9 cellular contexts compared by ENCODE assay signal in the genomic region with DNA sequence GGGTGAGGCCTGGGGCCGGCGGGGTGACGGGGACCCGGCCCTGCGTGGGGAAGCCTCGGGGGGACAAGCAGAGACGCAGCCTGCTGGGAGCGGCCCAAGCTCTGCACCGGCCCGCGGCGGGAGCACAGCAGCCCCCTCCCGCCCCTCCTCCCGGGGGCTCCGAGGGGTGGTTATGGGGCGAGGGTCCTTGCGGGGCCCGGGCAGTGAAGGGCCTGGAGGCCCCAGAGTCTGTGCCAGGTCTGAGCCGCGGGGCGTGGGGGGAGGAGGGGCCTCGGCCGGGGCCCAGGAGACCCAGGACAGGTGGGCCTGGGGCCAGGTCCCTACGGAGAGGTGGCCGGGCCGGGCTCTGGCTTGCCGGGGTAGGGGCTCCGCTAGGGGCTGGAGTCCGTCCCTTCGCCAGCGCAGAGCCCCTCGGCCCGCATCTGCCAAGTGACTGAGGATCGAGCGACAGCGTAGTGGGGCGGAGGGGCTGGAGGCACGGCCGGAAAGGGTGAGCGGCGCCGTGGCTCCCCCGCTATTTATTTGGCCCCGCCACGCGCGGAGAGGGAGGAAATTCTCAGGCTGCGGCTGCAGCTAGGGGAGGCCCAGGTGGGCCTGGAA. TPM values are rescaled to one million over a fixed set of nuclear protein-coding genes. Genes with fewer than 3 reads are reported as not detected.
DNase-seq lines count a peak whose midpoint lies in the region; ATAC-seq and TF ChIP-seq lines count a peak whose summit lies in the region.
"Had no signal": no experiment of that assay in that cellular context is flagged by ENCODE, and none has a peak within 500 bp of the region (broad histone marks: within the 10 kb centered on the region; RNA-seq: fewer than 3 reads in every experiment).

No MANE protein-coding gene starts in this region.

- peak; percentile 36 for DNase-seq in stimulated activated CD4-positive, alpha-beta T cell treated with anti-CD3 and anti-CD28 coated beads, Interleukin-15, amount 100 ng/mL, for 24 hours
- DNase-seq in stimulated activated CD4-positive, alpha-beta T cell treated with anti-CD3 and anti-CD28 coated beads, Interleukin-2, amount 100 ng/mL, for 48 hours, result no peak
- DNase-seq in mammary epithelial cell (no peak), mesothelial cell of epicardium (ENCODE audit: low spot score in 2 of 2, unreplicated experiment in 2 of 2) (peak in 1 of 2 experiments; percentile 45), aorta (peak in 1 of 2 donors; percentile 76), hepatic stellate cell (ENCODE audit: low spot score) (no peak)
- DNase-seq: foreskin melanocyte had no signal

- in situ Hi-C loops in mammary epithelial cell (cut with MboI; ENCODE audit: low sequenced_read_pairs in 2 of 2), result no loop called here

- H3K36me3 ChIP-seq in mammary epithelial cell (ENCODE audit: insufficient read depth, low read length), result no peaks in the 10 kb centered on the region
- H3K36me3 ChIP-seq in aorta (ENCODE audit: control insufficient read depth in 1 of 2, insufficient read depth in 2 of 2, low read length in 1 of 2), result no peaks in the 10 kb centered on the region

- peaks cover 3% of the 10 kb centered on the region for H3K4me1 Mint-ChIP-seq in mesothelial cell of epicardium

- no peak overlapping the region for H3K27ac Mint-ChIP-seq in mesothelial cell of epicardium

- H3K4me2 ChIP-seq in mammary epithelial cell (ENCODE audit: insufficient read depth, low read depth, low read length), result peak overlapping the region; percentile 80

- H2AFZ ChIP-seq in mammary epithelial cell (ENCODE audit: low read depth, low read length), result peak overlapping the region; percentile 20

- dilution Hi-C loops in mammary epithelial cell (cut with HindIII; ENCODE audit: low sequenced_read_pairs), result no loop called here

- peak overlapping the region in 2 of 3 experiments; percentile 36 to 52 for H3K4me3 ChIP-seq in mammary epithelial cell (replicated peaks in 1 of 3; ENCODE audit: insufficient read depth in 1 of 3, low read depth in 2 of 3, low read length in 3 of 3)
- peak overlapping the region; percentile 38 to 45 for H3K4me3 ChIP-seq in aorta (ENCODE audit: low read length in 2 of 2)

- 0% methylated on average over 3 of the region's 48 CpGs for WGBS in mammary epithelial cell (ENCODE audit: low coverage, missing lambda C conversion rate)
- WGBS in aorta, 2 donors, result 0 to 1% methylated on average over 14 to 48 of the region's 48 CpGs

- H3K4me3 Mint-ChIP-seq in mesothelial cell of epicardium, result peak overlapping the region; percentile 61

- no peak for TF ChIP-seq CTCF in mammary epithelial cell (conservative IDR thresholded peaks at IDR 0.05 in 1 of 2, IDR thresholded peaks at IDR 0.05 in 1 of 2; ENCODE audit: extremely low read depth in 1 of 2, insufficient read depth in 1 of 2, low read depth in 1 of 2, low read length in 2 of 2)
- no peak for TF ChIP-seq CTCF in mesothelial cell of epicardium (IDR thresholded peaks at IDR 0.05; ENCODE audit: unreplicated experiment)

- peaks cover 22% of the 10 kb centered on the region for H3K4me1 ChIP-seq in mammary epithelial cell (ENCODE audit: insufficient read depth, low read length)
- H3K4me1 ChIP-seq in aorta (ENCODE audit: control insufficient read depth in 1 of 2, insufficient read depth in 2 of 2, low read length in 2 of 2), result no peaks in the 10 kb centered on the region

- ATAC-seq in aorta (ENCODE audit: low FRiP score) (no peak), GM21529 (IDR thresholded peaks at IDR 0.05; ENCODE audit: unreplicated experiment) (no peak), GM19324 (IDR thresholded peaks at IDR 0.05; ENCODE audit: low FRiP score, unreplicated experiment) (no peak)

- no TSS peak for BruUV-seq in mammary epithelial cell (replicated peaks; lab: Mats Ljungman, UMichigan)

- H3K27me3 Mint-ChIP-seq in mesothelial cell of epicardium (ENCODE audit: low read depth), result peaks cover 39% of the 10 kb centered on the region

- no peaks in the 10 kb centered on the region for H3K9me3 ChIP-seq in mammary epithelial cell (replicated peaks; ENCODE audit: insufficient read depth, low read length)
- no peaks in the 10 kb centered on the region for H3K9me3 ChIP-seq in aorta (ENCODE audit: control insufficient read depth, low read length)

- no peaks in the 10 kb centered on the region for H3K9me3 Mint-ChIP-seq in mesothelial cell of epicardium

- no peaks in the 10 kb centered on the region for H3K36me3 Mint-ChIP-seq in mesothelial cell of epicardium

- intact Hi-C loops in mammary epithelial cell (cut with micrococcal nuclease) (loop anchor here (1.0 kb wide), 1 partner anchor 153 kb away; no protein-coding TSS in a partner anchor), aorta (cut with DNase I) (loop anchor here (5.0 to 10.0 kb wide), 4 partner anchors 35 to 322 kb away; a partner anchor contains a TSS)

- H3K27me3 ChIP-seq in mammary epithelial cell (ENCODE audit: insufficient read depth, low read length) (no peaks in the 10 kb centered on the region), aorta (ENCODE audit: control insufficient read depth in 1 of 2, insufficient read depth in 2 of 2, low read length in 1 of 2) (no peaks in the 10 kb centered on the region)

- H4K20me1 ChIP-seq in mammary epithelial cell (ENCODE audit: insufficient read depth, low read length), result no peaks in the 10 kb centered on the region

- no peaks in the 10 kb centered on the region for H3K79me2 ChIP-seq in mammary epithelial cell (ENCODE audit: insufficient read depth, low read length)

- H3K27ac ChIP-seq in mammary epithelial cell (ENCODE audit: insufficient read depth, low read depth, low read length) (no peak overlapping the region), aorta (ENCODE audit: low read depth in 1 of 2, low read length in 2 of 2) (no peak overlapping the region)

- no peak overlapping the region for H3K9ac ChIP-seq in mammary epithelial cell (ENCODE audit: insufficient read depth, low read length)

- CTCF ChIA-PET in mammary epithelial cell (lab: Charles Lee; ENCODE audit: low non-redundant PET), result no interaction called here

RNA-seq across cellular contexts. Expression of a gene that starts 0.5 kb away (rescaled TPM):
- total RNA-seq in mammary epithelial cell, result 1 to 10 TPM; 2.2 to 6.0 TPM
- polyA plus RNA-seq in mammary epithelial cell, result 1.9 TPM
- not detected for polyA minus RNA-seq in mammary epithelial cell
- total RNA-seq in mesothelial cell of epicardium, result 4.3 to 6.0 TPM (median 5.6 TPM) in 3 replicates
- 1 to 10 TPM; 1.9 to 7.5 TPM for total RNA-seq in aorta
- 1 to 10 TPM in 1 of 2 donors, under 1 TPM in 1; 0.75 to 4.2 TPM for polyA plus RNA-seq in aorta

RNA-seq across cellular contexts. Expression of a gene that starts 35.8 kb away (rescaled TPM):
- total RNA-seq in mammary epithelial cell (10 to 100 TPM in 1 of 2 donors, 1 to 10 TPM in 1; 3.5 to 21.3 TPM), mesothelial cell of epicardium (13.4 to 14.9 TPM (median 13.6 TPM) in 3 replicates), aorta (10 to 100 TPM in 1 of 2 donors, 1 to 10 TPM in 1; 8.6 to 30.5 TPM)
- polyA plus RNA-seq in mammary epithelial cell (12.6 TPM), aorta (10 to 100 TPM in 1 of 2 donors, 1 to 10 TPM in 1; 9.6 to 33.8 TPM)
- polyA minus RNA-seq in mammary epithelial cell, result 2.1 TPM

RNA-seq across cellular contexts. Expression of a gene that starts 40.2 kb away (rescaled TPM):
- under 1 TPM; 0.50 to 0.59 TPM for total RNA-seq in mammary epithelial cell
- 0.37 TPM for polyA plus RNA-seq in mammary epithelial cell
- not detected for polyA minus RNA-seq in mammary epithelial cell
- total RNA-seq in mesothelial cell of epicardium, result 17.1 to 28.2 TPM (median 26.6 TPM) in 3 replicates
- total RNA-seq in aorta, result 100 to 1,000 TPM; 229 to 236 TPM
- polyA plus RNA-seq in aorta, result 1,000 to 10,000 TPM in 1 of 2 donors, 100 to 1,000 TPM in 1; 740 to 1,123 TPM

RNA-seq across cellular contexts. Expression of a gene that starts 52.3 kb away (rescaled TPM):
- total RNA-seq in mammary epithelial cell (100 to 1,000 TPM in 1 of 2 donors, 10 to 100 TPM in 1; 97.7 to 103 TPM), mesothelial cell of epicardium (19.2 to 20.9 TPM (median 19.4 TPM) in 3 replicates), aorta (100 to 1,000 TPM; 267 to 352 TPM)
- polyA plus RNA-seq in mammary epithelial cell (120 TPM), aorta (100 to 1,000 TPM; 432 to 698 TPM)
- polyA minus RNA-seq in mammary epithelial cell, result 52.5 TPM
